Comparison of ENCODE assay signal across 17 cellular contexts in genomic region chr4:35963383-35963782, GRCh38.
"Had no signal": no experiment of that assay in that cellular context is flagged by ENCODE, and none has a peak within 500 bp of the region (broad histone marks: within the 10 kb centered on the region; RNA-seq: fewer than 3 reads in every experiment).

No MANE protein-coding gene starts in this region.

- H3K27me3 ChIP-seq: ovary, right atrium auricular region, tibial nerve, uterus had no signal

- H3K4me3 ChIP-seq: left ventricle myocardium inferior, lung, ovary, right atrium auricular region, tibial nerve, uterus had no signal

- H3K9me3 ChIP-seq: left ventricle myocardium inferior, ovary, right atrium auricular region, tibial nerve, uterus had no signal

- H3K27ac ChIP-seq: left ventricle myocardium inferior, ovary, right atrium auricular region, tibial nerve, uterus had no signal

- DNase-seq: hippocampal formation; left ventricle myocardium inferior; mesendoderm; naive thymus-derived CD4-positive, alpha-beta T cell; ovary; small intestine; stimulated activated CD4-positive, alpha-beta T cell treated with anti-CD3 and anti-CD28 coated beads, Interleukin-1b, Interleukin-23, amount 100 ng/mL, for 48 hours; stimulated activated CD4-positive, alpha-beta T cell treated with anti-CD3 and anti-CD28 coated beads, Interleukin-2, amount 100 ng/mL, for 48 hours; stimulated activated CD4-positive, alpha-beta T cell treated with anti-CD3 and anti-CD28 coated beads, Interleukin-4, amount 100 ng/mL, for 4 hours; stimulated activated CD8-positive, alpha-beta memory T cell treated with anti-CD3 and anti-CD28 coated beads, Interleukin-4, amount 100 ng/mL, for 48 hours; stimulated activated naive CD4-positive, alpha-beta T cell treated with Interleukin-2 at 50 U/mL for 16 hours; stimulated activated naive CD8-positive, alpha-beta T cell treated with anti-CD3 and anti-CD28 coated beads, Interleukin-15, amount 100 ng/mL, for 72 hours; substantia nigra; uterus had no signal

- H3K4me1 ChIP-seq: left ventricle myocardium inferior, right atrium auricular region, tibial nerve, uterus had no signal

- H3K36me3 ChIP-seq: left ventricle myocardium inferior, ovary, right atrium auricular region, tibial nerve, uterus had no signal
